ENCODE assay signal across 8 cellular contexts in genomic region chr18:77133920-77134496, GRCh38. TPM values are rescaled to one million over a fixed set of nuclear protein-coding genes. Genes with fewer than 3 reads are reported as not detected.
DNase-seq lines count a peak whose midpoint lies in the region; ATAC-seq and TF ChIP-seq lines count a peak whose summit lies in the region.

No MANE protein-coding gene starts in this region.

- H3K4me3 ChIP-seq in OCI-LY7 (ENCODE audit: low read depth, low read length, poor library complexity, severe bottlenecking) (no peak overlapping the region), endocrine pancreas (ENCODE audit: control insufficient read depth, insufficient read depth, low read length) (no peak overlapping the region)

- H3K36me3 ChIP-seq in OCI-LY7 (ENCODE audit: insufficient read depth, low read length) (peaks cover 7% of the 10 kb centered on the region), endocrine pancreas (ENCODE audit: control insufficient read depth, insufficient read depth, low read length) (no peaks in the 10 kb centered on the region)

- no peak for ATAC-seq in stimulated activated naive CD8-positive, alpha-beta T cell treated with anti-CD3 and anti-CD28 coated beads, Interleukin-15, Interleukin-2, amounts not matched to agents 100 U/mL and 50 U/mL, for 24 hours
- ATAC-seq in sciatic nerve, result peak; percentile 64

- peaks cover 15% of the 10 kb centered on the region; the same call in 1 of the 2 replicates for H3K79me2 ChIP-seq in OCI-LY7 (ENCODE audit: insufficient read depth, low read depth, low read length)

- H3K27ac Mint-ChIP-seq in stimulated activated naive CD8-positive, alpha-beta T cell treated with anti-CD3 and anti-CD28 coated beads, Interleukin-15, Interleukin-2, amounts not matched to agents 100 ng/mL and 50 ng/mL, for 24 hours, result no peak overlapping the region

- H3K4me1 ChIP-seq in OCI-LY7 (ENCODE audit: insufficient read depth, low read length, poor library complexity, severe bottlenecking) (peaks cover 25% of the 10 kb centered on the region), endocrine pancreas (ENCODE audit: control insufficient read depth, insufficient read depth, low read length) (peaks cover 4% of the 10 kb centered on the region)

- H3K4me1 Mint-ChIP-seq in stimulated activated naive CD8-positive, alpha-beta T cell treated with anti-CD3 and anti-CD28 coated beads, Interleukin-15, Interleukin-2, amounts not matched to agents 100 ng/mL and 50 ng/mL, for 24 hours (ENCODE audit: low read depth), result peaks cover 40% of the 10 kb centered on the region

- POLR2A ChIA-PET in OCI-LY7 (lab: Charles Lee), result interaction anchor here (0.6 to 1.1 kb wide), 2 partner anchors 8 to 12 kb away, joined by 3 read pairs; no protein-coding TSS in a partner anchor

- no peaks in the 10 kb centered on the region for H3K9me2 ChIP-seq in OCI-LY7 (ENCODE audit: insufficient read depth, low read length)

- TF ChIP-seq CTCF in OCI-LY7 (conservative IDR thresholded peaks at IDR 0.05; ENCODE audit: low read length), result no peak

- no peak overlapping the region for H2AFZ ChIP-seq in OCI-LY7 (ENCODE audit: low read length)

- no peak for DNase-seq in stimulated activated naive CD8-positive, alpha-beta T cell treated with anti-CD3 and anti-CD28 coated beads, Interleukin-15, Interleukin-2, amounts not matched to agents 100 U/mL and 50 U/mL, for 24 hours
- no peak for DNase-seq in OCI-LY7 (ENCODE audit: low spot score)
- peak; percentile 69 for DNase-seq in sciatic nerve (ENCODE audit: low spot score)
- no peak for DNase-seq in activated effector memory CD4-positive, alpha-beta T cell treated with Interleukin-2 at 50 U/mL for 16 hours
- DNase-seq in effector CD4-positive, alpha-beta T cell, result no peak
- no peak for DNase-seq in DMS114 treated with DMSO at 0.1 percent for 48 hours (lab: John Stamatoyannopoulos, UW; ENCODE audit: unreplicated experiment)

- H3K36me3 Mint-ChIP-seq in stimulated activated naive CD8-positive, alpha-beta T cell treated with anti-CD3 and anti-CD28 coated beads, Interleukin-15, Interleukin-2, amounts not matched to agents 100 ng/mL and 50 ng/mL, for 24 hours (ENCODE audit: low read depth), result peaks cover 19% of the 10 kb centered on the region

- peak overlapping the region; percentile 91; the same call in 1 of the 2 replicates for H3K4me2 ChIP-seq in OCI-LY7 (ENCODE audit: low read length)

- intact Hi-C loops in OCI-LY7 (cut with micrococcal nuclease; ENCODE audit: unreplicated experiment) (loop anchor here (5.0 kb wide), 1 partner anchor 37 kb away; no protein-coding TSS in a partner anchor), sciatic nerve (cut with DNase I) (no loop called here)

- H3K9me3 ChIP-seq in OCI-LY7 (ENCODE audit: low read length), result no peaks in the 10 kb centered on the region
- H3K9me3 ChIP-seq in endocrine pancreas (ENCODE audit: control insufficient read depth, low read length), result no peaks in the 10 kb centered on the region

- CTCF ChIA-PET in OCI-LY7 (lab: Charles Lee; ENCODE audit: unreplicated experiment), result no interaction called here

- BruUV-seq in OCI-LY7 (replicated peaks; lab: Mats Ljungman, UMichigan), result no TSS peak

- H3K27ac ChIP-seq in OCI-LY7 (ENCODE audit: low read depth, low read length, poor library complexity, severe bottlenecking), result no peak overlapping the region

- no peaks in the 10 kb centered on the region for H3K27me3 ChIP-seq in endocrine pancreas (ENCODE audit: control insufficient read depth, insufficient read depth, low read length)

- peak overlapping the region; percentile 14 for H3K9ac ChIP-seq in endocrine pancreas (ENCODE audit: control insufficient read depth, insufficient read depth, low read length)

- H3K27me3 Mint-ChIP-seq in stimulated activated naive CD8-positive, alpha-beta T cell treated with anti-CD3 and anti-CD28 coated beads, Interleukin-15, Interleukin-2, amounts not matched to agents 100 ng/mL and 50 ng/mL, for 24 hours, result no peaks in the 10 kb centered on the region

- peak overlapping the region; percentile 51 for H3K4me3 Mint-ChIP-seq in stimulated activated naive CD8-positive, alpha-beta T cell treated with anti-CD3 and anti-CD28 coated beads, Interleukin-15, Interleukin-2, amounts not matched to agents 100 ng/mL and 50 ng/mL, for 24 hours

- H3K9me3 Mint-ChIP-seq in stimulated activated naive CD8-positive, alpha-beta T cell treated with anti-CD3 and anti-CD28 coated beads, Interleukin-15, Interleukin-2, amounts not matched to agents 100 ng/mL and 50 ng/mL, for 24 hours, result no peaks in the 10 kb centered on the region

- H4K20me1 ChIP-seq in OCI-LY7 (ENCODE audit: insufficient read depth, low read length), result no peaks in the 10 kb centered on the region

RNA-seq across cellular contexts. Expression of gene MBP, which starts 1.4 kb away (rescaled TPM):
- 13.5 and 16.4 TPM in 2 replicates for total RNA-seq in OCI-LY7 (2014; rRNA removed; shearing (Covaris generic))
- 25.2 and 28.9 TPM in 2 replicates for total RNA-seq in OCI-LY7 (2022)
- total RNA-seq in sciatic nerve, result 2,463 TPM

Comparison
In these comparisons a context has a peak if more than half of its experiments do, and no peak if none do; other contexts are left out.
1. RNA of gene MBP, which starts 1.4 kb away (total RNA-seq): 2,463 TPM in sciatic nerve (single experiment); 13.5 to 28.9 TPM in OCI-LY7; every median in the first group is over 10 times any median in the second.